In genomic region chr5:33854733-33855151, GRCh38 we compare ENCODE assay signal across 9 cellular contexts. TPM values are rescaled to one million over a fixed set of nuclear protein-coding genes. Genes with fewer than 3 reads are reported as not detected.
DNase-seq lines count a peak whose midpoint lies in the region; ATAC-seq and TF ChIP-seq lines count a peak whose summit lies in the region.
"Had no signal": no experiment of that assay in that cellular context is flagged by ENCODE, and none has a peak within 500 bp of the region (broad histone marks: within the 10 kb centered on the region; RNA-seq: fewer than 3 reads in every experiment).

No MANE protein-coding gene starts in this region.

- ATAC-seq in natural killer cell = no peak

- no peak for TF ChIP-seq CTCF in liver (IDR thresholded peaks at IDR 0.05; ENCODE audit: low read depth, low read length, missing input control)
- no peak for TF ChIP-seq CTCF in tibial artery (IDR thresholded peaks at IDR 0.05)
- no peak for TF ChIP-seq CTCF in natural killer cell (IDR thresholded peaks at IDR 0.05)

- no peak for TF ChIP-seq RAD21 in liver (IDR thresholded peaks at IDR 0.05)

- H3K4me1 ChIP-seq in liver (ENCODE audit: control insufficient read depth in 4 of 4, insufficient read depth in 4 of 4, low read length in 3 of 4) (no peaks in the 10 kb centered on the region), tibial artery (peaks cover 0 to 74% (median 37%) of the 10 kb centered on the region in 4 donors)

- peaks cover 8% of the 10 kb centered on the region in 2 donors for H3K4me1 Mint-ChIP-seq in natural killer cell

- DNase-seq in LHCN-M2 (ENCODE audit: low read depth) = peak; percentile 78
- DNase-seq in ecto neural progenitor cell (ENCODE audit: low spot score) = peak; percentile 64
- no peak for DNase-seq in tibial artery
- no peak for DNase-seq in DMS79 treated with DMSO at 0.1 percent for 48 hours (lab: John Stamatoyannopoulos, UW)
- DNase-seq in NCI-H187 treated with DMSO at 0.1 percent for 48 hours (lab: John Stamatoyannopoulos, UW) = no peak
- no peak for DNase-seq in natural killer cell
- DNase-seq: posterior cingulate gyrus, SK-N-SH had no signal

- intact Hi-C loops in tibial artery (cut with DNase I; ENCODE audit: low total_unique reads) (no loop called here), natural killer cell (cut with micrococcal nuclease) (no loop called here)

- H3K4me3 ChIP-seq in liver (ENCODE audit: low read depth in 1 of 3, low read length in 3 of 3) = no peak overlapping the region
- H3K4me3 ChIP-seq in tibial artery = peak overlapping the region in 1 of 2 donors; percentile 4

- H3K27me3 Mint-ChIP-seq in natural killer cell (ENCODE audit: low read depth in 2 of 2) = no peaks in the 10 kb centered on the region

- H3K9me3 ChIP-seq in liver (ENCODE audit: control insufficient read depth in 4 of 4, low read length in 3 of 4) = peaks cover 0 to 1% (median 0%) of the 10 kb centered on the region in 4 donors
- H3K9me3 ChIP-seq in tibial artery = no peaks in the 10 kb centered on the region
- H3K9me3 ChIP-seq: SK-N-SH had no signal

- no peak overlapping the region for H3K4me3 Mint-ChIP-seq in natural killer cell

- 56% methylated on average over 4 of the region's 4 CpGs for WGBS in liver

- no peaks in the 10 kb centered on the region for H3K36me3 Mint-ChIP-seq in natural killer cell

- H3K27me3 ChIP-seq in liver (ENCODE audit: control insufficient read depth in 4 of 4, insufficient read depth in 4 of 4, low read length in 3 of 4) (no peaks in the 10 kb centered on the region), tibial artery (no peaks in the 10 kb centered on the region)

- H3K27ac ChIP-seq in liver (ENCODE audit: low read depth in 1 of 2, low read length in 2 of 2) (no peak overlapping the region), tibial artery (peak overlapping the region; percentile 58 to 74)

- no peaks in the 10 kb centered on the region for H3K9me3 Mint-ChIP-seq in natural killer cell

- H3K9ac ChIP-seq in liver (ENCODE audit: low read depth in 1 of 2, low read length in 2 of 2) = no peak overlapping the region
- H3K9ac ChIP-seq: SK-N-SH had no signal

- H3K36me3 ChIP-seq in liver (ENCODE audit: control insufficient read depth in 4 of 4, insufficient read depth in 3 of 4, low read depth in 1 of 4, low read length in 3 of 4) (no peaks in the 10 kb centered on the region), tibial artery (no peaks in the 10 kb centered on the region)

- no peak overlapping the region for H3K27ac Mint-ChIP-seq in natural killer cell

TF ChIP-seq in liver, 16 proteins besides CTCF, POLR2A, EP300 and RAD21:
- TF ChIP-seq NR2F2 (IDR thresholded peaks at IDR 0.05) (peak; percentile 98), SP1 (IDR thresholded peaks at IDR 0.05) (peak; percentile 22), MAX (IDR thresholded peaks at IDR 0.05) (no peak), RXRA (IDR thresholded peaks at IDR 0.05) (peak in 1 of 2 donors; percentile 9)

RNA-seq across cellular contexts. Expression of gene ADAMTS12, which starts 37.0 kb away (rescaled TPM):
- total RNA-seq in LHCN-M2 (2014; rRNA removed) = 8.2 and 11.6 TPM in 2 replicates
- polyA plus RNA-seq in LHCN-M2 (2012) = 47.3 TPM
- total RNA-seq in liver = 1 to 10 TPM; 3.4 to 6.4 TPM
- polyA plus RNA-seq in liver = 1 to 10 TPM in 1 of 2 donors, under 1 TPM in 1; 0.49 to 1.2 TPM
- total RNA-seq in natural killer cell = not detected

Comparison
In these comparisons a context has a peak if more than half of its experiments do, and no peak if none do; other contexts are left out.
1. DNase-seq: peak in LHCN-M2 (single experiment) and ecto neural progenitor cell (single experiment); none in tibial artery (0 of 2), DMS79 treated with DMSO at 0.1 percent for 48 hours (single experiment), NCI-H187 treated with DMSO at 0.1 percent for 48 hours (single experiment) and natural killer cell (single experiment).
2. H3K27ac ChIP-seq: peak in tibial artery (2 of 2); none in liver (0 of 2).